22 cellular contexts compared by ENCODE assay signal in genomic region chr5:65791721-65792698, GRCh38.
A peak's percentile ranks its signal among the peaks of the same experiment; 100 is the strongest.
DNase-seq lines count a peak whose midpoint lies in the region; ATAC-seq and TF ChIP-seq lines count a peak whose summit lies in the region.
"Had no signal": no experiment of that assay in that cellular context is flagged by ENCODE, and none has a peak within 500 bp of the region (broad histone marks: within the 10 kb centered on the region; RNA-seq: fewer than 3 reads in every experiment).

No MANE protein-coding gene starts in this region.

- peak overlapping the region; percentile 26 for H4K5ac ChIP-seq in IMR-90 (ENCODE audit: low read depth, low read length)

- H3K9ac ChIP-seq in IMR-90 (ENCODE audit: low read depth, low read length) (no peak overlapping the region), skeletal muscle tissue (ENCODE audit: low read depth in 1 of 3, low read length in 3 of 3) (no peak overlapping the region)

- peak overlapping the region in 1 of 2 experiments; percentile 29; a peak in 1 of 4 replicates for H4K8ac ChIP-seq in IMR-90 (ENCODE audit: low read depth in 2 of 2, low read length in 2 of 2)

- no peaks in the 10 kb centered on the region for H4K20me1 ChIP-seq in IMR-90 (ENCODE audit: insufficient read depth, low read length)

- no peak for TF ChIP-seq CTCF in IMR-90 (conservative IDR thresholded peaks at IDR 0.05; ENCODE audit: low read depth, low read length)

- no peak overlapping the region for H3K4me3 ChIP-seq in IMR-90 (ENCODE audit: insufficient read depth, low read depth, low read length)
- no peak overlapping the region for H3K4me3 ChIP-seq in skeletal muscle tissue (ENCODE audit: low read length in 3 of 3)
- H3K4me3 ChIP-seq: pancreas had no signal

- peaks cover 37% of the 10 kb centered on the region for H3K36me3 Mint-ChIP-seq in activated CD8-positive, alpha-beta T cell treated with anti-CD3 and anti-CD28 coated beads, Interleukin-2, amount 10 ng/mL, durations not matched to agents 7 days and 5 days (ENCODE audit: low read depth)

- intact Hi-C loops in IMR-90 (cut with micrococcal nuclease) = no loop called here

- H3K23ac ChIP-seq in IMR-90 (ENCODE audit: low read depth, low read length) = no peak overlapping the region

- H4K91ac ChIP-seq in IMR-90 (ENCODE audit: insufficient read depth, low read depth, low read length) = 0 out of 2 replicates have a peak overlapping the region, but pooled peaks have one; percentile 16

- no peak for TF ChIP-seq POLR2A in IMR-90 (IDR thresholded peaks at IDR 0.05; ENCODE audit: low read depth, low read length)

- no peaks in the 10 kb centered on the region for H3K27me3 Mint-ChIP-seq in activated CD8-positive, alpha-beta T cell treated with anti-CD3 and anti-CD28 coated beads, Interleukin-2, amount 10 ng/mL, durations not matched to agents 7 days and 5 days (ENCODE audit: low read depth)
- H3K27me3 Mint-ChIP-seq: activated naive CD8-positive, alpha-beta T cell treated with anti-CD3 and anti-CD28 coated beads, Interleukin-2, amount 50 U/mL, for 24 hours had no signal

- H3K4me2 ChIP-seq in IMR-90 (ENCODE audit: low read depth, low read length) = 0 out of 2 replicates have a peak overlapping the region, but pooled peaks have one; percentile 46

- H2AK9ac ChIP-seq in IMR-90 (replicated peaks; ENCODE audit: low read depth, low read length, poor library complexity) = peak overlapping the region; percentile 58

- 53% methylated on average over 4 of the region's 17 CpGs; no CpG with 5 or more reads in 1 of the 2 experiments for WGBS in IMR-90 (ENCODE audit: extremely low coverage in 2 of 2, insufficient read length in 1 of 2), 2 experiments

- H2AK5ac ChIP-seq in IMR-90 (ENCODE audit: low read depth, low read length) = peak overlapping the region; percentile 41; the same call in 1 of the 2 replicates

- DNase-seq in IMR-90 = no peak
- DNase-seq in caudate nucleus (lab: John Stamatoyannopoulos, UW) = peak in 43 of 61 donors; percentile 4 to 68 (median 41)
- peak; percentile 24 for DNase-seq in kidney tubule cell (ENCODE audit: low spot score)
- no peak for DNase-seq in activated CD8-positive, alpha-beta memory T cell treated with anti-CD3 and anti-CD28 coated beads, Interleukin-2, amount 50 U/mL, for 4 hours
- DNase-seq in activated CD8-positive, alpha-beta T cell treated with anti-CD3 and anti-CD28 coated beads, Interleukin-2, amount 10 ng/mL, durations not matched to agents 7 days and 5 days = no peak
- no peak for DNase-seq in NCI-H1417 (lab: John Stamatoyannopoulos, UW)
- DNase-seq: activated CD4-positive, alpha-beta T cell treated with anti-CD3 and anti-CD28 coated beads, Interleukin-2, amount 50 U/mL, for 4 hours; activated effector memory CD4-positive, alpha-beta T cell treated with anti-CD3 and anti-CD28 coated beads, Interleukin-2, amount 50 U/mL, for 16 hours; activated naive CD8-positive, alpha-beta T cell treated with anti-CD3 and anti-CD28 coated beads, Interleukin-2, amount 50 U/mL, for 24 hours; central memory CD4-positive, alpha-beta T cell; H9; KG1; NCI-H1930; NCI-H2227 treated with DMSO at 0.1 percent for 48 hours; NCI-H774; OCI-M1; pancreas; stimulated activated CD4-positive, alpha-beta T cell treated with anti-CD3 and anti-CD28 coated beads, Interleukin-15, amount 100 ng/mL, for 24 hours; stimulated activated CD8-positive, alpha-beta memory T cell treated with anti-CD3 and anti-CD28 coated beads, Interleukin-4, amount 100 ng/mL, for 48 hours had no signal

- no peak for ATAC-seq in IMR-90 (ENCODE audit: low read depth)
- no peak for ATAC-seq in activated CD8-positive, alpha-beta T cell treated with anti-CD3 and anti-CD28 coated beads, Interleukin-2, amount 10 ng/mL, durations not matched to agents 7 days and 5 days
- ATAC-seq: activated naive CD8-positive, alpha-beta T cell treated with anti-CD3 and anti-CD28 coated beads, Interleukin-2, amount 50 U/mL, for 24 hours; pancreas; sciatic nerve; WTC11 had no signal

- H3K4me3 Mint-ChIP-seq in activated CD8-positive, alpha-beta T cell treated with anti-CD3 and anti-CD28 coated beads, Interleukin-2, amount 10 ng/mL, durations not matched to agents 7 days and 5 days = no peak overlapping the region
- H3K4me3 Mint-ChIP-seq: activated naive CD8-positive, alpha-beta T cell treated with anti-CD3 and anti-CD28 coated beads, Interleukin-2, amount 50 U/mL, for 24 hours; H9; WTC11 had no signal

- peaks cover 15% of the 10 kb centered on the region for H3K4me1 Mint-ChIP-seq in activated CD8-positive, alpha-beta T cell treated with anti-CD3 and anti-CD28 coated beads, Interleukin-2, amount 10 ng/mL, durations not matched to agents 7 days and 5 days (ENCODE audit: low read depth)
- H3K4me1 Mint-ChIP-seq: H9, WTC11 had no signal

- peak overlapping the region; percentile 24; the same call in 1 of the 2 replicates for H3K18ac ChIP-seq in IMR-90 (ENCODE audit: low read depth, low read length)

- peak overlapping the region; percentile 50; the same call in 1 of the 2 replicates for H3K4ac ChIP-seq in IMR-90 (ENCODE audit: low read depth, low read length)

- H3K4me1 ChIP-seq in IMR-90 (ENCODE audit: control insufficient read depth, insufficient read depth, low read length) = peaks cover 5% of the 10 kb centered on the region
- H3K4me1 ChIP-seq in skeletal muscle tissue (ENCODE audit: control insufficient read depth in 3 of 3, insufficient read depth in 3 of 3, low read length in 3 of 3) = peaks cover 0 to 3% (median 0%) of the 10 kb centered on the region in 3 donors
- H3K4me1 ChIP-seq: pancreas had no signal

- POLR2A ChIA-PET in IMR-90 (lab: Charles Lee; ENCODE audit: unreplicated experiment) = no interaction called here
- POLR2A ChIA-PET in activated CD8-positive, alpha-beta T cell treated with anti-CD3 and anti-CD28 coated beads, Interleukin-2, amount 10 ng/mL, durations not matched to agents 7 days and 5 days (lab: Charles Lee) = no interaction called here

- no peak for TF ChIP-seq RAD21 in IMR-90 (IDR thresholded peaks at IDR 0.05; ENCODE audit: low read length)

- H2BK5ac ChIP-seq in IMR-90 (ENCODE audit: low read depth, low read length, poor library complexity, severe bottlenecking) = no peak overlapping the region

- in situ Hi-C loops in IMR-90 (cut with MboI; ENCODE audit: low sequenced_read_pairs) = no loop called here

- H3K36me3 ChIP-seq in IMR-90 (ENCODE audit: control insufficient read depth, insufficient read depth, low read length) = peaks cover 7% of the 10 kb centered on the region; the same call in 1 of the 2 replicates
- peaks cover 2 to 19% (median 12%) of the 10 kb centered on the region in 3 donors for H3K36me3 ChIP-seq in skeletal muscle tissue (ENCODE audit: control insufficient read depth in 3 of 3, insufficient read depth in 3 of 3, low read length in 3 of 3)

- H3K27ac Mint-ChIP-seq in activated CD8-positive, alpha-beta T cell treated with anti-CD3 and anti-CD28 coated beads, Interleukin-2, amount 10 ng/mL, durations not matched to agents 7 days and 5 days = no peak overlapping the region
- H3K27ac Mint-ChIP-seq: activated naive CD8-positive, alpha-beta T cell treated with anti-CD3 and anti-CD28 coated beads, Interleukin-2, amount 50 U/mL, for 24 hours; WTC11 had no signal

- H3K9me3 ChIP-seq in IMR-90 (ENCODE audit: control insufficient read depth, insufficient read depth, low read length) = no peaks in the 10 kb centered on the region
- no peaks in the 10 kb centered on the region for H3K9me3 ChIP-seq in skeletal muscle tissue (ENCODE audit: control insufficient read depth in 3 of 3, low read length in 3 of 3)
- H3K9me3 ChIP-seq: pancreas had no signal

- H3K27ac ChIP-seq in IMR-90 (ENCODE audit: insufficient read depth, low read length) (no peak overlapping the region), caudate nucleus (ENCODE audit: low read depth, low read length) (peak overlapping the region; percentile 80), skeletal muscle tissue (ENCODE audit: low read depth, low read length) (peak overlapping the region; percentile 23)
- H3K27ac ChIP-seq: pancreas had no signal

- dilution Hi-C loops in IMR-90 (cut with HindIII; ENCODE audit: low sequenced_read_pairs, unreplicated experiment) = no loop called here

- no peak overlapping the region for H2BK15ac ChIP-seq in IMR-90 (ENCODE audit: low read depth, low read length)

- no peak overlapping the region for H2BK20ac ChIP-seq in IMR-90 (ENCODE audit: low read depth, low read length)

- H3K14ac ChIP-seq in IMR-90 (replicated peaks; ENCODE audit: low read depth, low read length) = no peak overlapping the region

- peaks cover 6% of the 10 kb centered on the region for H3K9me3 Mint-ChIP-seq in activated CD8-positive, alpha-beta T cell treated with anti-CD3 and anti-CD28 coated beads, Interleukin-2, amount 10 ng/mL, durations not matched to agents 7 days and 5 days (ENCODE audit: insufficient read depth)
- H3K9me3 Mint-ChIP-seq: H9, WTC11 had no signal

- peak overlapping the region; percentile 22; the same call in 1 of the 2 replicates for H2BK120ac ChIP-seq in IMR-90 (ENCODE audit: low read depth, low read length)

- H3K27me3 ChIP-seq in IMR-90 (ENCODE audit: control insufficient read depth, insufficient read depth, low read length) = no peaks in the 10 kb centered on the region
- H3K27me3 ChIP-seq in skeletal muscle tissue (ENCODE audit: control insufficient read depth in 3 of 3, insufficient read depth in 3 of 3, low read length in 3 of 3) = no peaks in the 10 kb centered on the region
- H3K27me3 ChIP-seq: pancreas had no signal

- peaks cover 0 to 4% of the 10 kb centered on the region in 2 experiments; a peak in 1 of 4 replicates for H3K79me1 ChIP-seq in IMR-90 (ENCODE audit: low read depth in 1 of 2, low read length in 2 of 2)

- no TSS peak for BruUV-seq in IMR-90 (replicated peaks; lab: Mats Ljungman, UMichigan)

- CTCF ChIA-PET in IMR-90 (lab: Yijun Ruan, JAX) = interaction anchor here (0.6 kb wide), 1 partner anchor 138 kb away, joined by 3 read pairs; no protein-coding TSS in a partner anchor
- CTCF ChIA-PET in activated CD8-positive, alpha-beta T cell treated with anti-CD3 and anti-CD28 coated beads, Interleukin-2, amount 10 ng/mL, durations not matched to agents 7 days and 5 days (lab: Charles Lee) = interaction anchor here (0.9 to 2.3 kb wide), 2 partner anchors 10 to 74 kb away, joined by 3 to 9 read pairs; no protein-coding TSS in a partner anchor

- H2AFZ ChIP-seq in IMR-90 (replicated peaks; ENCODE audit: low read length, poor library complexity) = peak overlapping the region; percentile 52

- peaks cover 3% of the 10 kb centered on the region; the same call in 1 of the 2 replicates for H3K9me1 ChIP-seq in IMR-90 (ENCODE audit: insufficient read depth, low read length)

- no peak overlapping the region for H3K56ac ChIP-seq in IMR-90 (ENCODE audit: extremely low read depth, insufficient read depth, low read length)

TF ChIP-seq in IMR-90, 13 proteins besides CTCF, POLR2A, EP300 and RAD21 (continues in another document):
- TF ChIP-seq USF2 (IDR thresholded peaks at IDR 0.05; ENCODE audit: low read depth, low read length) (no peak), CHD1 (IDR thresholded peaks at IDR 0.05; ENCODE audit: low read depth, low read length) (no peak)

Comparison
In these comparisons a context has a peak if more than half of its experiments do, and no peak if none do; other contexts are left out.
1. DNase-seq: peak in caudate nucleus (43 of 61) and kidney tubule cell (single experiment); none in IMR-90 (single experiment), activated CD8-positive, alpha-beta memory T cell treated with anti-CD3 and anti-CD28 coated beads, Interleukin-2, amount 50 U/mL, for 4 hours (single experiment), activated CD8-positive, alpha-beta T cell treated with anti-CD3 and anti-CD28 coated beads, Interleukin-2, amount 10 ng/mL, durations not matched to agents 7 days and 5 days (single experiment) and NCI-H1417 (0 of 3).